Comparison of ENCODE assay signal across 27 cellular contexts in genomic region chr7:51299391-51300133, GRCh38. TPM values are rescaled to one million over a fixed set of nuclear protein-coding genes. Genes with fewer than 3 reads are reported as not detected.
DNase-seq lines count a peak whose midpoint lies in the region; ATAC-seq, FAIRE-seq and TF ChIP-seq lines count a peak whose summit lies in the region.
"Had no signal": no experiment of that assay in that cellular context is flagged by ENCODE, and none has a peak within 500 bp of the region (broad histone marks: within the 10 kb centered on the region; RNA-seq: fewer than 3 reads in every experiment).

No MANE protein-coding gene starts in this region.

- H3K4me3 ChIP-seq in cardiac fibroblast (replicated peaks in 1 of 2; ENCODE audit: low read depth in 2 of 2, low read length in 2 of 2) (no peak overlapping the region), keratinocyte (ENCODE audit: control insufficient read depth in 2 of 3, extremely low read depth in 1 of 3, insufficient read depth in 2 of 3, low read depth in 1 of 3, low read length in 3 of 3) (no peak overlapping the region)
- H3K4me3 ChIP-seq: gastroesophageal sphincter, tibial artery had no signal

- H3K23me2 ChIP-seq in H9 (ENCODE audit: insufficient read length, low read depth, low read length, poor library complexity, severe bottlenecking): no peaks in the 10 kb centered on the region

- no peak overlapping the region for H4K91ac ChIP-seq in H9 (ENCODE audit: insufficient read length, low read depth, low read length)

- no peaks in the 10 kb centered on the region; the same call in 1 of the 2 replicates for H3K79me2 ChIP-seq in H9 (ENCODE audit: insufficient read depth, low read length)
- no peaks in the 10 kb centered on the region for H3K79me2 ChIP-seq in keratinocyte (ENCODE audit: control insufficient read depth, insufficient read depth, low read length)

- H4K8ac ChIP-seq in H9 (replicated peaks; ENCODE audit: insufficient read length, low read depth, low read length): no peak overlapping the region

- H2BK20ac ChIP-seq in H9 (ENCODE audit: low read depth, low read length, poor library complexity, severe bottlenecking): no peak overlapping the region

- H3K14ac ChIP-seq in H9 (ENCODE audit: insufficient read depth, low read length): no peak overlapping the region

- dilution Hi-C loops in keratinocyte (cut with MboI; ENCODE audit: extremely low pct_ligation_motif_present, low sequenced_read_pairs): no loop called here

- no peak overlapping the region for H3K23ac ChIP-seq in H9 (ENCODE audit: insufficient read length, low read depth, low read length)

- H2AFZ ChIP-seq in H9 (ENCODE audit: low read length): no peak overlapping the region
- no peak overlapping the region for H2AFZ ChIP-seq in keratinocyte (ENCODE audit: control insufficient read depth, low read length)
- H2AFZ ChIP-seq: parathyroid adenoma had no signal

- H3T11ph ChIP-seq in H9 (ENCODE audit: low read length): no peak overlapping the region

- H3K9ac ChIP-seq in H9 (ENCODE audit: extremely low read depth, insufficient read length, low read length) (no peak overlapping the region), keratinocyte (ENCODE audit: control insufficient read depth, extremely low read depth, insufficient read depth, low read length) (no peak overlapping the region)
- H3K9ac ChIP-seq: parathyroid adenoma had no signal

- H4K5ac ChIP-seq in H9 (ENCODE audit: insufficient read length, low read depth, low read length): no peak overlapping the region

- no peak for FAIRE-seq in keratinocyte (lab: Jason Lieb, UNC)
- FAIRE-seq: GM12891, TTC549 had no signal

- no peak overlapping the region for H3K27ac ChIP-seq in 22Rv1
- no peak overlapping the region for H3K27ac ChIP-seq in H9 (ENCODE audit: insufficient read length, low read depth, low read length)
- H3K27ac ChIP-seq in keratinocyte (ENCODE audit: control insufficient read depth, insufficient read depth, low read length): no peak overlapping the region
- H3K27ac ChIP-seq: gastroesophageal sphincter, parathyroid adenoma, tibial artery had no signal

- no peak overlapping the region for H2BK120ac ChIP-seq in H9 (ENCODE audit: low read depth, low read length, poor library complexity, severe bottlenecking)

- H3K79me1 ChIP-seq in H9 (ENCODE audit: insufficient read depth, low read depth, low read length, poor library complexity, severe bottlenecking): peaks cover 2% of the 10 kb centered on the region

- no peak overlapping the region for H3K4me3 Mint-ChIP-seq in H9
- H3K4me3 Mint-ChIP-seq: activated CD8-positive, alpha-beta memory T cell treated with anti-CD3 and anti-CD28 coated beads, Interleukin-2, amount 10 ng/mL, durations not matched to agents 7 days and 5 days; activated naive CD8-positive, alpha-beta T cell treated with anti-CD3 and anti-CD28 coated beads, Interleukin-2, amount 10 ng/mL, durations not matched to agents 7 days and 5 days; CD4-positive, CD25-positive, alpha-beta regulatory T cell; naive thymus-derived CD4-positive, alpha-beta T cell; stimulated activated naive B cell treated with anti-CD40 and anti-IgM and Interleukin-4, amounts not matched to agents 10 μg/mL and 1 μg/mL and 100 μg/mL, for 72 hours; T-cell had no signal

- H3K56ac ChIP-seq in H9 (ENCODE audit: insufficient read length, low read depth, low read length): no peak overlapping the region

- H2BK15ac ChIP-seq in H9 (ENCODE audit: low read depth, low read length): no peak overlapping the region

- H3K9me1 ChIP-seq in keratinocyte (ENCODE audit: control insufficient read depth, extremely low read depth, insufficient read depth, low read length): no peaks in the 10 kb centered on the region

- no peaks in the 10 kb centered on the region for H3K36me3 ChIP-seq in keratinocyte (ENCODE audit: control insufficient read depth in 2 of 2, extremely low read depth in 1 of 2, insufficient read depth in 2 of 2, low read length in 2 of 2)
- H3K36me3 ChIP-seq: gastroesophageal sphincter, tibial artery had no signal

- ATAC-seq in GM21528 (IDR thresholded peaks at IDR 0.05; ENCODE audit: low FRiP score, unreplicated experiment): no peak
- ATAC-seq: activated CD8-positive, alpha-beta memory T cell treated with anti-CD3 and anti-CD28 coated beads, Interleukin-2, amount 10 ng/mL, durations not matched to agents 7 days and 5 days; gastroesophageal sphincter; naive thymus-derived CD4-positive, alpha-beta T cell; stimulated activated naive B cell treated with anti-CD40 and anti-IgM and Interleukin-4, amounts not matched to agents 10 μg/mL and 1 μg/mL and 100 μg/mL, for 72 hours had no signal

- 0 out of 2 replicates have a peak, but pooled peaks have one; percentile 12 for TF ChIP-seq CTCF in 22Rv1 (IDR thresholded peaks at IDR 0.05)
- peak; percentile 45 for TF ChIP-seq CTCF in H9 (conservative IDR thresholded peaks at IDR 0.05)
- peak; percentile 4 for TF ChIP-seq CTCF in cardiac fibroblast (IDR thresholded peaks at IDR 0.05; ENCODE audit: low read depth, low read length)
- peak; percentile 2 to 23 (median 14) for TF ChIP-seq CTCF in keratinocyte (optimal IDR thresholded peaks at IDR 0.05 in 1 of 3, IDR thresholded peaks at IDR 0.05 in 1 of 3, conservative IDR thresholded peaks at IDR 0.05 in 1 of 3; ENCODE audit: extremely low read depth in 1 of 3, insufficient read depth in 2 of 3, low read length in 3 of 3)

- H3K4me1 ChIP-seq in H9 (ENCODE audit: insufficient read depth, low read length): 0 out of 2 replicates have a peak, but pooled peaks cover 2% of the 10 kb centered on the region
- peaks cover 10% of the 10 kb centered on the region for H3K4me1 ChIP-seq in keratinocyte (ENCODE audit: control insufficient read depth, extremely low read depth, insufficient read depth, low read length)
- H3K4me1 ChIP-seq: parathyroid adenoma, tibial artery had no signal

- H3K27me3 ChIP-seq in H9 (ENCODE audit: insufficient read depth, low read length) (no peaks in the 10 kb centered on the region), keratinocyte (ENCODE audit: control insufficient read depth, extremely low read depth, insufficient read depth, low read length) (no peaks in the 10 kb centered on the region)
- H3K27me3 ChIP-seq: gastroesophageal sphincter, tibial artery had no signal

- no peak overlapping the region for H2BK12ac ChIP-seq in H9 (ENCODE audit: insufficient read length, low read depth, low read length)

- H3K4me1 Mint-ChIP-seq in H9: peaks cover 42 to 46% of the 10 kb centered on the region in 2 experiments
- H3K4me1 Mint-ChIP-seq: activated CD8-positive, alpha-beta memory T cell treated with anti-CD3 and anti-CD28 coated beads, Interleukin-2, amount 10 ng/mL, durations not matched to agents 7 days and 5 days; activated naive CD8-positive, alpha-beta T cell treated with anti-CD3 and anti-CD28 coated beads, Interleukin-2, amount 10 ng/mL, durations not matched to agents 7 days and 5 days; CD4-positive, CD25-positive, alpha-beta regulatory T cell; naive thymus-derived CD4-positive, alpha-beta T cell; stimulated activated naive B cell treated with anti-CD40 and anti-IgM and Interleukin-4, amounts not matched to agents 10 μg/mL and 1 μg/mL and 100 μg/mL, for 72 hours; T-cell had no signal

- no peaks in the 10 kb centered on the region for H3K9me3 Mint-ChIP-seq in H9
- H3K9me3 Mint-ChIP-seq: activated naive CD8-positive, alpha-beta T cell treated with anti-CD3 and anti-CD28 coated beads, Interleukin-2, amount 10 ng/mL, durations not matched to agents 7 days and 5 days; stimulated activated naive B cell treated with anti-CD40 and anti-IgM and Interleukin-4, amounts not matched to agents 10 μg/mL and 1 μg/mL and 100 μg/mL, for 72 hours; T-cell had no signal

- no peak overlapping the region for H3K18ac ChIP-seq in H9 (ENCODE audit: insufficient read length, low read depth, low read length)

- H3K36me3 Mint-ChIP-seq in H9 (ENCODE audit: insufficient read depth in 1 of 3, low read depth in 3 of 3): no peaks in the 10 kb centered on the region
- H3K36me3 Mint-ChIP-seq: activated CD8-positive, alpha-beta memory T cell treated with anti-CD3 and anti-CD28 coated beads, Interleukin-2, amount 10 ng/mL, durations not matched to agents 7 days and 5 days; activated naive CD8-positive, alpha-beta T cell treated with anti-CD3 and anti-CD28 coated beads, Interleukin-2, amount 10 ng/mL, durations not matched to agents 7 days and 5 days; CD4-positive, CD25-positive, alpha-beta regulatory T cell; naive thymus-derived CD4-positive, alpha-beta T cell; stimulated activated naive B cell treated with anti-CD40 and anti-IgM and Interleukin-4, amounts not matched to agents 10 μg/mL and 1 μg/mL and 100 μg/mL, for 72 hours; T-cell had no signal

- H3K4me2 ChIP-seq in H9 (ENCODE audit: insufficient read depth, insufficient read length, low read length) (no peak overlapping the region), keratinocyte (ENCODE audit: control insufficient read depth, extremely low read depth, insufficient read depth, low read depth, low read length) (no peak overlapping the region)

- H3K9me3 ChIP-seq in H9 (ENCODE audit: control insufficient read depth, low read depth, low read length) (no peaks in the 10 kb centered on the region), keratinocyte (ENCODE audit: control insufficient read depth, low read depth, low read length) (no peaks in the 10 kb centered on the region)
- H3K9me3 ChIP-seq: gastroesophageal sphincter, tibial artery had no signal

- DNase-seq in H9: no peak
- no peak for DNase-seq in cardiac fibroblast (ENCODE audit: low read depth in 2 of 2)
- no peak for DNase-seq in keratinocyte (ENCODE audit: low read depth, low spot score)
- no peak for DNase-seq in DMS153 (lab: John Stamatoyannopoulos, UW)
- DNase-seq in activated naive CD4-positive, alpha-beta T cell treated with anti-CD3 and anti-CD28 coated beads, Interleukin-2, amount 50 U/mL, for 16 hours: no peak
- no peak for DNase-seq in DMS79 (lab: John Stamatoyannopoulos, UW)
- DNase-seq: activated CD4-positive, alpha-beta T cell treated with anti-CD3 and anti-CD28 coated beads for 48 hours; activated CD8-positive, alpha-beta memory T cell treated with anti-CD3 and anti-CD28 coated beads, Interleukin-2, amount 10 ng/mL, durations not matched to agents 7 days and 5 days; activated naive CD8-positive, alpha-beta T cell treated with anti-CD3 and anti-CD28 coated beads, Interleukin-2, amount 10 ng/mL, durations not matched to agents 7 days and 5 days; CD4-positive, CD25-positive, alpha-beta regulatory T cell; Kasumi-1; mesendoderm; naive thymus-derived CD4-positive, alpha-beta T cell; NCI-H1092 treated with DMSO at 0.1 percent for 48 hours; NCI-H2107; NCI-H524 treated with DMSO at 0.1 percent for 48 hours; SHP77 treated with DMSO at 0.1 percent for 48 hours; stimulated activated naive B cell treated with anti-CD40 and anti-IgM and Interleukin-4, amounts not matched to agents 10 μg/mL and 1 μg/mL and 100 μg/mL, for 72 hours; T-cell; tibial artery had no signal

- H3K4ac ChIP-seq in H9 (ENCODE audit: low read depth, low read length): no peak overlapping the region

- no CpG with 5 or more reads among the region's 5 CpGs for WGBS in H9 (ENCODE audit: extremely low coverage, insufficient read length, low lambda C conversion rate)

- H3K27ac Mint-ChIP-seq in H9: no peak overlapping the region
- H3K27ac Mint-ChIP-seq: activated CD8-positive, alpha-beta memory T cell treated with anti-CD3 and anti-CD28 coated beads, Interleukin-2, amount 10 ng/mL, durations not matched to agents 7 days and 5 days; activated naive CD8-positive, alpha-beta T cell treated with anti-CD3 and anti-CD28 coated beads, Interleukin-2, amount 10 ng/mL, durations not matched to agents 7 days and 5 days; CD4-positive, CD25-positive, alpha-beta regulatory T cell; naive thymus-derived CD4-positive, alpha-beta T cell; stimulated activated naive B cell treated with anti-CD40 and anti-IgM and Interleukin-4, amounts not matched to agents 10 μg/mL and 1 μg/mL and 100 μg/mL, for 72 hours; T-cell had no signal

- no peak overlapping the region for H2BK5ac ChIP-seq in H9 (ENCODE audit: insufficient read length, low read length)

- H4K20me1 ChIP-seq in H9 (ENCODE audit: control insufficient read depth, insufficient read depth, insufficient read length): no peaks in the 10 kb centered on the region
- no peaks in the 10 kb centered on the region for H4K20me1 ChIP-seq in keratinocyte (ENCODE audit: control insufficient read depth, extremely low read depth, insufficient read depth, low read length)

- no peak overlapping the region for H2AK5ac ChIP-seq in H9 (ENCODE audit: insufficient read length, low read length)

- no peaks in the 10 kb centered on the region for H3K27me3 Mint-ChIP-seq in H9 (ENCODE audit: low read depth)
- H3K27me3 Mint-ChIP-seq: activated CD8-positive, alpha-beta memory T cell treated with anti-CD3 and anti-CD28 coated beads, Interleukin-2, amount 10 ng/mL, durations not matched to agents 7 days and 5 days; activated naive CD8-positive, alpha-beta T cell treated with anti-CD3 and anti-CD28 coated beads, Interleukin-2, amount 10 ng/mL, durations not matched to agents 7 days and 5 days had no signal

RNA-seq across cellular contexts. Expression of gene COBL, which starts 17.0 kb away (rescaled TPM):
- 52.3 and 52.7 TPM in 2 replicates for total RNA-seq in H9 (2021)
- polyA plus RNA-seq in keratinocyte: 4.4 to 6.5 TPM (median 4.5 TPM) in 3 replicates
- polyA plus RNA-seq in keratinocyte (2011; ENCODE audit: low read depth): 3.7 TPM
- 7.9 and 9.7 TPM in 2 replicates for polyA plus RNA-seq in keratinocyte (2011; cell fraction: cytosol; rRNA removed)
- polyA plus RNA-seq in keratinocyte (2011; cell fraction: nucleus; rRNA removed): 8.6 and 10.8 TPM in 2 replicates
- polyA plus RNA-seq in keratinocyte (2012; ENCODE audit: low replicate concordance): 5.4 and 6.8 TPM in 2 replicates
- 4.5 to 12.7 TPM (median 9.8 TPM) in 3 replicates for polyA minus RNA-seq in keratinocyte
- 5.6 TPM for polyA minus RNA-seq in keratinocyte (2011; cell fraction: cytosol; rRNA and poly(A)+ RNA removed)
- 7.6 and 12.6 TPM in 2 replicates for polyA minus RNA-seq in keratinocyte (2011; cell fraction: nucleus; rRNA and poly(A)+ RNA removed)
- total RNA-seq: activated CD8-positive, alpha-beta memory T cell treated with anti-CD3 and anti-CD28 coated beads, Interleukin-2, amount 10 ng/mL, durations not matched to agents 7 days and 5 days; activated naive CD8-positive, alpha-beta T cell treated with anti-CD3 and anti-CD28 coated beads, Interleukin-2, amount 10 ng/mL, durations not matched to agents 7 days and 5 days; OCI-LY7 had no signal
- polyA plus RNA-seq: naive thymus-derived CD4-positive, alpha-beta T cell had no signal
